ENCODE assay signal across 13 cellular contexts in the genomic region with DNA sequence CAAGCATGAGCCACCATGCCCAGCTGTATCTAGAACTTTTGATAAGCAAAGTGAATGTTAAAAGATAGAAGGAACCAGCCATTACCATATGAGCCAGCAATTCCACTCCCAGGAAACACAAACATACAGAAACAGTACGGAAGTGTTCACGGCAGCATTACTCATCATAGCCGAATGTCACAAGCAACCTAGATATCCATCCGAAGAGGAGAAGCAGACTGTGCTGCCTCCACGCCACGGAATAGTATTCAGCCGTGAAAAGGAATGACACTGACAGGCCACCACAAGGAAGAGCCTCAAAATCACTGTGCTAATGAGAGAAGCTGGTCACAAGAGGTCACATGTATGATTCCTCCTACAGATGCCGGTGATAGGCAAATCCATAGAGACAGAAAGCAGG. TPM values are rescaled to one million over a fixed set of nuclear protein-coding genes. Genes with fewer than 3 reads are reported as not detected.
DNase-seq lines count a peak whose midpoint lies in the region; ATAC-seq and TF ChIP-seq lines count a peak whose summit lies in the region.
"Had no signal": no experiment of that assay in that cellular context is flagged by ENCODE, and none has a peak within 500 bp of the region (broad histone marks: within the 10 kb centered on the region; RNA-seq: fewer than 3 reads in every experiment).

No MANE protein-coding gene starts in this region.

- ATAC-seq in stimulated activated naive CD8-positive, alpha-beta T cell treated with anti-CD3 and anti-CD28 coated beads, Interleukin-15, Interleukin-2, amounts not matched to agents 100 U/mL and 50 U/mL, for 24 hours: peak; percentile 25
- ATAC-seq in activated T-cell treated with anti-CD3 and anti-CD28 coated beads, Interleukin-2, amount 50 U/mL, for 4 hours: no peak

- TF ChIP-seq CTCF in HFFc6 (IDR thresholded peaks at IDR 0.05) (no peak), fibroblast of lung (conservative IDR thresholded peaks at IDR 0.05 in 1 of 2, IDR thresholded peaks at IDR 0.05 in 1 of 2; ENCODE audit: low read depth in 1 of 2, low read length in 2 of 2) (no peak)

- no peaks in the 10 kb centered on the region for H4K20me1 ChIP-seq in fibroblast of lung (ENCODE audit: control insufficient read depth, extremely low read depth, insufficient read depth, low read length)

- H3K79me2 ChIP-seq in fibroblast of lung (ENCODE audit: control insufficient read depth, insufficient read depth, low read length): no peaks in the 10 kb centered on the region

- CTCF ChIA-PET in activated CD4-positive, alpha-beta memory T cell treated with anti-CD3 and anti-CD28 coated beads for 36 hours (lab: Charles Lee): interaction anchor here (3.0 kb wide), 1 partner anchor 89 kb away, joined by 13 read pairs; no protein-coding TSS in a partner anchor

- H3K9me3 ChIP-seq in fibroblast of lung (ENCODE audit: control insufficient read depth, insufficient read depth, low read depth, low read length): no peaks in the 10 kb centered on the region
- H3K9me3 ChIP-seq: thyroid gland had no signal

- no peaks in the 10 kb centered on the region for H3K36me3 ChIP-seq in fibroblast of lung (ENCODE audit: control insufficient read depth, insufficient read depth, low read length)
- H3K36me3 ChIP-seq: cardiac muscle cell, thyroid gland had no signal

- peaks cover 13% of the 10 kb centered on the region for H3K27me3 Mint-ChIP-seq in HFFc6 (ENCODE audit: insufficient read depth)
- H3K27me3 Mint-ChIP-seq in activated CD4-positive, alpha-beta memory T cell treated with anti-CD3 and anti-CD28 coated beads for 36 hours: peaks cover 15% of the 10 kb centered on the region
- peaks cover 17% of the 10 kb centered on the region for H3K27me3 Mint-ChIP-seq in activated T-cell treated with anti-CD3 and anti-CD28 coated beads, Interleukin-2, amount 50 U/mL, for 4 hours (ENCODE audit: low read depth)

- peaks cover 4% of the 10 kb centered on the region for H3K4me1 ChIP-seq in fibroblast of lung (ENCODE audit: control insufficient read depth, extremely low read depth, insufficient read depth, low read length)

- POLR2A ChIA-PET in activated CD4-positive, alpha-beta memory T cell treated with anti-CD3 and anti-CD28 coated beads for 36 hours (lab: Charles Lee): no interaction called here

- H3K4me2 ChIP-seq in fibroblast of lung (ENCODE audit: extremely low read depth, insufficient read depth, low read length): no peak overlapping the region

- peak overlapping the region; percentile 74; the same call in 1 of the 2 replicates for H3K27ac Mint-ChIP-seq in HFFc6
- H3K27ac Mint-ChIP-seq in activated CD4-positive, alpha-beta memory T cell treated with anti-CD3 and anti-CD28 coated beads for 36 hours: no peak overlapping the region

- H2AFZ ChIP-seq in fibroblast of lung (ENCODE audit: low read length): no peak overlapping the region

- peaks cover 22% of the 10 kb centered on the region for H3K4me1 Mint-ChIP-seq in HFFc6 (ENCODE audit: low read depth)
- H3K4me1 Mint-ChIP-seq in activated CD4-positive, alpha-beta memory T cell treated with anti-CD3 and anti-CD28 coated beads for 36 hours (ENCODE audit: low read depth): no peaks in the 10 kb centered on the region
- peaks cover 14% of the 10 kb centered on the region for H3K4me1 Mint-ChIP-seq in activated T-cell treated with anti-CD3 and anti-CD28 coated beads, Interleukin-2, amount 50 U/mL, for 4 hours (ENCODE audit: low read depth)

- intact Hi-C loops in activated CD4-positive, alpha-beta memory T cell treated with anti-CD3 and anti-CD28 coated beads for 36 hours (cut with micrococcal nuclease): no loop called here

- DNase-seq in HFFc6: peak; percentile 29
- peak; percentile 40 for DNase-seq in RPMI7951 (ENCODE audit: low read depth)
- peak; percentile 43 to 61 for DNase-seq in fibroblast of lung (ENCODE audit: low read depth in 2 of 2)
- DNase-seq in stimulated activated naive CD8-positive, alpha-beta T cell treated with anti-CD3 and anti-CD28 coated beads, Interleukin-15, Interleukin-2, amounts not matched to agents 100 U/mL and 50 U/mL, for 24 hours: no peak
- no peak for DNase-seq in activated CD4-positive, alpha-beta memory T cell treated with anti-CD3 and anti-CD28 coated beads for 36 hours
- DNase-seq in DMS114 treated with DMSO at 0.1 percent for 48 hours (lab: John Stamatoyannopoulos, UW; ENCODE audit: unreplicated experiment): no peak
- no peak for DNase-seq in activated T-cell treated with anti-CD3 and anti-CD28 coated beads, Interleukin-2, amount 50 U/mL, for 4 hours
- no peak for DNase-seq in SKM-1 (lab: John Stamatoyannopoulos, UW; ENCODE audit: unreplicated experiment)
- DNase-seq: NCI-H774, retina, T-helper 9 cell, thyroid gland had no signal

- H3K27me3 ChIP-seq in fibroblast of lung (ENCODE audit: control insufficient read depth, insufficient read depth, low read length): no peaks in the 10 kb centered on the region
- H3K27me3 ChIP-seq: cardiac muscle cell, thyroid gland had no signal

- H3K4me3 ChIP-seq in fibroblast of lung (replicated peaks in 1 of 4; ENCODE audit: control extremely low read depth in 1 of 4, insufficient read depth in 1 of 4, low read depth in 3 of 4, low read length in 4 of 4): no peak overlapping the region
- H3K4me3 ChIP-seq: cardiac muscle cell, thyroid gland had no signal

- no peaks in the 10 kb centered on the region for H3K9me3 Mint-ChIP-seq in HFFc6
- no peaks in the 10 kb centered on the region for H3K9me3 Mint-ChIP-seq in activated CD4-positive, alpha-beta memory T cell treated with anti-CD3 and anti-CD28 coated beads for 36 hours
- H3K9me3 Mint-ChIP-seq in activated T-cell treated with anti-CD3 and anti-CD28 coated beads, Interleukin-2, amount 50 U/mL, for 4 hours: no peaks in the 10 kb centered on the region

- no peak overlapping the region for H3K27ac ChIP-seq in fibroblast of lung (ENCODE audit: insufficient read depth, low read length)
- H3K27ac ChIP-seq: cardiac muscle cell, thyroid gland had no signal

- no peaks in the 10 kb centered on the region for H3K36me3 Mint-ChIP-seq in HFFc6 (ENCODE audit: low read depth)
- no peaks in the 10 kb centered on the region for H3K36me3 Mint-ChIP-seq in activated CD4-positive, alpha-beta memory T cell treated with anti-CD3 and anti-CD28 coated beads for 36 hours
- no peaks in the 10 kb centered on the region for H3K36me3 Mint-ChIP-seq in activated T-cell treated with anti-CD3 and anti-CD28 coated beads, Interleukin-2, amount 50 U/mL, for 4 hours (ENCODE audit: insufficient read depth)

- H3K9ac ChIP-seq in fibroblast of lung (ENCODE audit: insufficient read depth, low read length): no peak overlapping the region

- H3K4me3 Mint-ChIP-seq in HFFc6: peak overlapping the region; percentile 26; the same call in 1 of the 2 replicates
- H3K4me3 Mint-ChIP-seq in activated CD4-positive, alpha-beta memory T cell treated with anti-CD3 and anti-CD28 coated beads for 36 hours: no peak overlapping the region
- H3K4me3 Mint-ChIP-seq in activated T-cell treated with anti-CD3 and anti-CD28 coated beads, Interleukin-2, amount 50 U/mL, for 4 hours: no peak overlapping the region

RNA-seq across cellular contexts. Expression of a gene that starts 17.6 kb away (rescaled TPM):
- not detected for total RNA-seq in HFFc6 (2021; fragmentation: NEBNext Ultra II Directional; extraction: Animal tissue kit (Norgen Biotek cat#: 25700))
- total RNA-seq in RPMI7951 (2014; rRNA removed; shearing (Covaris generic)): not detected in 2 replicates
- total RNA-seq in fibroblast of lung: not detected in 2 replicates
- polyA plus RNA-seq in fibroblast of lung: 0.09 TPM in 1 of 2 replicates, not detected in the other
- 0.16 TPM in 1 of 2 replicates, not detected in the other for polyA plus RNA-seq in fibroblast of lung (2012)
- 7.6 TPM in 1 of 2 replicates, not detected in the other for polyA minus RNA-seq in fibroblast of lung (ENCODE audit: low replicate concordance)
- under 1 TPM in 1 of 2 experiments, not detected in 1; 0.05 TPM for total RNA-seq in activated CD4-positive, alpha-beta memory T cell treated with anti-CD3 and anti-CD28 coated beads for 36 hours
- total RNA-seq in activated T-cell treated with anti-CD3 and anti-CD28 coated beads, Interleukin-2, amount 50 U/mL, for 4 hours: under 1 TPM; 0.30 to 0.90 (median 0.40) TPM

RNA-seq across cellular contexts. Expression of a gene that starts 39.6 kb away (rescaled TPM):
- total RNA-seq in HFFc6 (2021; fragmentation: NEBNext Ultra II Directional; extraction: Animal tissue kit (Norgen Biotek cat#: 25700)): 10 to 100 TPM; 16.0 to 21.2 (median 17.8) TPM
- total RNA-seq in RPMI7951 (2014; rRNA removed; shearing (Covaris generic)): 7.6 and 8.0 TPM in 2 replicates
- total RNA-seq in fibroblast of lung: 13.1 and 15.7 TPM in 2 replicates
- 13.1 and 14.2 TPM in 2 replicates for polyA plus RNA-seq in fibroblast of lung
- 15.8 and 16.8 TPM in 2 replicates for polyA plus RNA-seq in fibroblast of lung (2012)
- 12.1 and 20.9 TPM in 2 replicates for polyA minus RNA-seq in fibroblast of lung (ENCODE audit: low replicate concordance)
- 10 to 100 TPM; 17.2 to 21.1 TPM for total RNA-seq in activated CD4-positive, alpha-beta memory T cell treated with anti-CD3 and anti-CD28 coated beads for 36 hours
- 10 to 100 TPM; 20.0 to 24.8 (median 23.7) TPM for total RNA-seq in activated T-cell treated with anti-CD3 and anti-CD28 coated beads, Interleukin-2, amount 50 U/mL, for 4 hours

Comparison
In these comparisons a context has a peak if more than half of its experiments do, and no peak if none do; other contexts are left out.
1. DNase-seq: peak in HFFc6 (single experiment), RPMI7951 (single experiment) and fibroblast of lung (2 of 2); none in stimulated activated naive CD8-positive, alpha-beta T cell treated with anti-CD3 and anti-CD28 coated beads, Interleukin-15, Interleukin-2, amounts not matched to agents 100 U/mL and 50 U/mL, for 24 hours (single experiment), activated CD4-positive, alpha-beta memory T cell treated with anti-CD3 and anti-CD28 coated beads for 36 hours (single experiment), DMS114 treated with DMSO at 0.1 percent for 48 hours (single experiment), activated T-cell treated with anti-CD3 and anti-CD28 coated beads, Interleukin-2, amount 50 U/mL, for 4 hours (single experiment) and SKM-1 (single experiment).